Comparison of ENCODE assay signal across 11 cellular contexts in the genomic region with DNA sequence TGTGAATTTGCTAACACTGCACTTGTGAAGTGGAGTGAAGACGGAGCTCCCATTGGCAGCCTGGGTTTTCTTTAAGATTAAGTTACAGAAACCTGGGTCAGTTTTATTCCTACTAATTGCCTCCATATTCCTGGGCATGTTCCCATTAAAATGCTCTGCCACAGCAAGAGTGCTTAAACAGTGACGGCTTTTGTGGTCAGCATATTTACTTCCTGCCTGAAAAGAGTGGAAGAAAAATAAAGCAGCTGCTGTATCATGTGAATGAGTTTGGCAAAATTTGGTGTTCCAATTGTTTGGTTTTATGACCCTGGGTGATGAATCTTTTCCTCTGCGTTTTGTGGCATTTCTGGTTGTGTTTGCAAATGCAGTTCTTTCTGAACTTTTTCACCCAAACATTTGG.
DNase-seq lines count a peak whose midpoint lies in the region; ATAC-seq, FAIRE-seq and TF ChIP-seq lines count a peak whose summit lies in the region.
"Had no signal": no experiment of that assay in that cellular context is flagged by ENCODE, and none has a peak within 500 bp of the region (broad histone marks: within the 10 kb centered on the region; RNA-seq: fewer than 3 reads in every experiment).

No MANE protein-coding gene starts in this region.

- TF ChIP-seq EP300 in H1 (IDR thresholded peaks at IDR 0.05; ENCODE audit: borderline replicate concordance in 1 of 2, low read depth in 2 of 2, low read length in 2 of 2) = no peak

- no peak for TF ChIP-seq POLR2A in H1 (IDR thresholded peaks at IDR 0.05; ENCODE audit: control extremely low read depth in 1 of 2, low read depth in 2 of 2, low read length in 2 of 2)

- no peaks in the 10 kb centered on the region for H3K79me2 ChIP-seq in H1 (ENCODE audit: control insufficient read depth in 1 of 2, insufficient read depth in 2 of 2, low read length in 2 of 2)

- no peak for TF ChIP-seq CTCF in H1 (IDR thresholded peaks at IDR 0.05; ENCODE audit: control extremely low read depth in 1 of 3, insufficient read depth in 1 of 3, low read depth in 1 of 3, low read length in 3 of 3)

- POLR2A ChIA-PET in H1 (lab: Charles Lee; ENCODE audit: partially characterized antibody) = no interaction called here

- no peak overlapping the region for H3K18ac ChIP-seq in H1 (ENCODE audit: extremely low read depth, low read length)

- no peaks in the 10 kb centered on the region for H3K9me3 ChIP-seq in H1 (ENCODE audit: insufficient read depth in 2 of 2, low read depth in 1 of 2, low read length in 1 of 2)

- no peaks in the 10 kb centered on the region for H3K27me3 ChIP-seq in H1 (replicated peaks in 1 of 4; ENCODE audit: control insufficient read depth in 3 of 4, extremely low read depth in 1 of 4, insufficient read depth in 3 of 4, low read length in 3 of 4)

- ATAC-seq in HG02938 (IDR thresholded peaks at IDR 0.05; ENCODE audit: unreplicated experiment) (no peak), HG03280 (IDR thresholded peaks at IDR 0.05; ENCODE audit: unreplicated experiment) (no peak), HG03039 (IDR thresholded peaks at IDR 0.05; ENCODE audit: unreplicated experiment) (no peak)
- ATAC-seq: activated CD8-positive, alpha-beta T cell treated with anti-CD3 and anti-CD28 coated beads, Interleukin-2, amount 10 ng/mL, durations not matched to agents 7 days and 5 days had no signal

- no peak overlapping the region for H4K91ac ChIP-seq in H1 (replicated peaks; ENCODE audit: insufficient read length, low read length)

- peak; percentile 68 for DNase-seq in DMS153 (lab: John Stamatoyannopoulos, UW)
- DNase-seq in M059J (ENCODE audit: low read depth) = peak; percentile 70
- no peak for DNase-seq in H1 (ENCODE audit: low read depth in 1 of 2, low spot score in 2 of 2)
- DNase-seq in pons (ENCODE audit: low spot score) = peak; percentile 29
- no peak for DNase-seq in NCI-H82 treated with DMSO at 0.1 percent for 48 hours (lab: John Stamatoyannopoulos, UW; ENCODE audit: unreplicated experiment)
- DNase-seq: activated CD8-positive, alpha-beta T cell treated with anti-CD3 and anti-CD28 coated beads, Interleukin-2, amount 10 ng/mL, durations not matched to agents 7 days and 5 days; effector CD4-positive, alpha-beta T cell; NCI-H748 treated with DMSO at 0.1 percent for 48 hours had no signal

- H3K56ac ChIP-seq in H1 (replicated peaks; ENCODE audit: insufficient read length, low read depth, low read length) = no peak overlapping the region

- TF ChIP-seq RAD21 in H1 (IDR thresholded peaks at IDR 0.05 in 1 of 2, conservative IDR thresholded peaks at IDR 0.05 in 1 of 2; ENCODE audit: low read depth in 2 of 2, low read length in 2 of 2) = no peak

- H3K23me2 ChIP-seq in H1 (ENCODE audit: low read depth, low read length) = no peaks in the 10 kb centered on the region

- no peak overlapping the region for H4K8ac ChIP-seq in H1 (ENCODE audit: extremely low read depth, insufficient read depth, low read length)

- no peak overlapping the region for H2BK20ac ChIP-seq in H1 (ENCODE audit: low read length)

- no peak overlapping the region for H3K4me2 ChIP-seq in H1 (ENCODE audit: insufficient read depth in 1 of 2, low read depth in 2 of 2, low read length in 2 of 2)

- no peaks in the 10 kb centered on the region for H3K36me3 ChIP-seq in H1 (ENCODE audit: control insufficient read depth in 2 of 4, insufficient read depth in 4 of 4, low read length in 3 of 4)

- H3K4me3 ChIP-seq in H1 (ENCODE audit: extremely low read depth in 1 of 4, insufficient read depth in 2 of 4, low read depth in 3 of 4, low read length in 4 of 4) = no peak overlapping the region

- H2BK5ac ChIP-seq in H1 (ENCODE audit: low read depth, low read length) = no peak overlapping the region

- H3K27ac ChIP-seq in H1 (ENCODE audit: low read depth, low read length) = no peak overlapping the region

- no peaks in the 10 kb centered on the region for H4K20me1 ChIP-seq in H1 (replicated peaks in 1 of 2; ENCODE audit: control insufficient read depth in 1 of 2, insufficient read depth in 2 of 2, low read length in 2 of 2)

- peak; percentile 55 for FAIRE-seq in H1 (lab: Jason Lieb, UNC)

- H3K4ac ChIP-seq in H1 (replicated peaks; ENCODE audit: insufficient read length, low read depth, low read length) = no peak overlapping the region

- 87% methylated on average over 3 of the region's 3 CpGs; no CpG with 5 or more reads in 1 of the 2 experiments for WGBS in H1 (ENCODE audit: extremely low coverage in 1 of 2, insufficient coverage in 1 of 2, insufficient read length in 1 of 2, insufficient replicate concordance in 2 of 2, low coverage in 1 of 2, low lambda C conversion rate in 2 of 2, missing lambda C conversion rate in 1 of 2), 2 experiments

- H2AFZ ChIP-seq in H1 (ENCODE audit: low read length) = 0 out of 2 replicates have a peak overlapping the region, but pooled peaks have one; percentile 15

- no peaks in the 10 kb centered on the region for H3K4me1 ChIP-seq in H1 (replicated peaks in 1 of 4; ENCODE audit: control insufficient read depth in 3 of 4, insufficient read depth in 4 of 4, low read length in 3 of 4)

- no peak overlapping the region for H3K14ac ChIP-seq in H1 (ENCODE audit: insufficient read length)

- no peak overlapping the region for H3K9ac ChIP-seq in H1 (replicated peaks in 1 of 4; ENCODE audit: extremely low read depth in 1 of 4, low read depth in 3 of 4, low read length in 3 of 4)

- no peak overlapping the region for H3K23ac ChIP-seq in H1 (ENCODE audit: insufficient read length)

- no peak overlapping the region for H4K5ac ChIP-seq in H1 (ENCODE audit: insufficient read length, low read depth, low read length)

- no peak overlapping the region for H2BK120ac ChIP-seq in H1 (replicated peaks; ENCODE audit: low read depth, low read length)

- H2BK15ac ChIP-seq in H1 (ENCODE audit: low read length) = no peak overlapping the region

- CTCF ChIA-PET in H1 (lab: Charles Lee; ENCODE audit: partially characterized antibody) = no interaction called here

- H3K79me1 ChIP-seq in H1 (ENCODE audit: low read depth, low read length) = no peaks in the 10 kb centered on the region

- no peak overlapping the region for H2BK12ac ChIP-seq in H1 (ENCODE audit: low read depth, low read length)

- no peak overlapping the region for H2AK5ac ChIP-seq in H1 (ENCODE audit: low read depth, low read length)

TF ChIP-seq in H1, 55 proteins besides CTCF, POLR2A, EP300 and RAD21:
- TF ChIP-seq RFX5 (IDR thresholded peaks at IDR 0.05; ENCODE audit: borderline replicate concordance, low read depth, low read length) = no peak
- TF ChIP-seq MAFK (IDR thresholded peaks at IDR 0.05; ENCODE audit: low read depth, low read length) = no peak
- TF ChIP-seq POLR2AphosphoS5 (IDR thresholded peaks at IDR 0.05; ENCODE audit: low read depth, low read length) = no peak
- no peak for TF ChIP-seq SP2 (IDR thresholded peaks at IDR 0.05; ENCODE audit: low read length)
- no peak for TF ChIP-seq HDAC6 (IDR thresholded peaks at IDR 0.05; ENCODE audit: low read depth, low read length)
- no peak for TF ChIP-seq GTF2F1 (IDR thresholded peaks at IDR 0.05; ENCODE audit: borderline replicate concordance, low read depth, low read length)
- no peak for TF ChIP-seq TAF1 (IDR thresholded peaks at IDR 0.05; ENCODE audit: low read depth, low read length)
- TF ChIP-seq GABPA (IDR thresholded peaks at IDR 0.05; ENCODE audit: borderline replicate concordance, insufficient read depth, low read length) = no peak

Comparison
In these comparisons a context has a peak if more than half of its experiments do, and no peak if none do; other contexts are left out.
1. DNase-seq: peak in DMS153 (single experiment), M059J (single experiment) and pons (single experiment); none in H1 (0 of 2) and NCI-H82 treated with DMSO at 0.1 percent for 48 hours (single experiment).